In genomic region chr17:76638263-76638662, GRCh38 we compare ENCODE assay signal across 1 cellular context.
A peak's percentile ranks its signal among the peaks of the same experiment; 100 is the strongest.
TF ChIP-seq lines count a peak whose summit lies in the region.

No MANE protein-coding gene starts in this region.

TF ChIP-seq in K562, 482 proteins besides CTCF, POLR2A, EP300 and RAD21 (continued from another document and continues in another):
- TF ChIP-seq ZBTB49 (CRISPR knock-in tag; IDR thresholded peaks at IDR 0.05; ENCODE audit: borderline replicate concordance) (no peak), HNRNPL (IDR thresholded peaks at IDR 0.05; ENCODE audit: low read depth, low read length) (no peak), ETS2 (tag; IDR thresholded peaks at IDR 0.05; ENCODE audit: borderline replicate concordance, poor library complexity, severe bottlenecking) (no peak), ZC3H4 (CRISPR knock-in tag; IDR thresholded peaks at IDR 0.05; ENCODE audit: borderline replicate concordance) (no peak), MCM3 (IDR thresholded peaks at IDR 0.05) (no peak), KHSRP (IDR thresholded peaks at IDR 0.05) (no peak), KAT7 (CRISPR knock-in tag; IDR thresholded peaks at IDR 0.05; ENCODE audit: borderline replicate concordance) (0 out of 2 replicates have a peak, but pooled peaks have one; percentile 18), XRCC3 (IDR thresholded peaks at IDR 0.05) (no peak), GABPB1 (CRISPR knock-in tag; IDR thresholded peaks at IDR 0.05) (no peak), HOXB6 (CRISPR knock-in tag; IDR thresholded peaks at IDR 0.05; ENCODE audit: borderline replicate concordance) (no peak), TEAD4 (IDR thresholded peaks at IDR 0.05; ENCODE audit: low read length) (no peak), TEAD4 (CRISPR knock-in tag; IDR thresholded peaks at IDR 0.05; ENCODE audit: borderline replicate concordance) (no peak), HNRNPUL1 (IDR thresholded peaks at IDR 0.05; ENCODE audit: low read length) (no peak), ZNF57 (CRISPR knock-in tag; IDR thresholded peaks at IDR 0.05) (no peak), DPF2 (IDR thresholded peaks at IDR 0.05) (peak; percentile 36; the same call in 1 of the 2 replicates), STAG1 (CRISPR knock-in tag; IDR thresholded peaks at IDR 0.05; ENCODE audit: borderline replicate concordance) (no peak), BMI1 (IDR thresholded peaks at IDR 0.05; ENCODE audit: low read length) (no peak), SMAD1 (IDR thresholded peaks at IDR 0.05; ENCODE audit: low read depth, low read length, partially characterized antibody) (no peak), HEY1 (CRISPR knock-in tag; IDR thresholded peaks at IDR 0.05; ENCODE audit: borderline replicate concordance) (no peak), CREM (IDR thresholded peaks at IDR 0.05; ENCODE audit: low read depth) (no peak), RNF2 (IDR thresholded peaks at IDR 0.05) (no peak), ZNF518B (CRISPR knock-in tag; IDR thresholded peaks at IDR 0.05) (no peak), TRIM24 (IDR thresholded peaks at IDR 0.05) (0 out of 4 replicates have a peak, but pooled peaks of 1 of the 2 experiments have one; percentile 12)
- TF ChIP-seq, protein P1, sequence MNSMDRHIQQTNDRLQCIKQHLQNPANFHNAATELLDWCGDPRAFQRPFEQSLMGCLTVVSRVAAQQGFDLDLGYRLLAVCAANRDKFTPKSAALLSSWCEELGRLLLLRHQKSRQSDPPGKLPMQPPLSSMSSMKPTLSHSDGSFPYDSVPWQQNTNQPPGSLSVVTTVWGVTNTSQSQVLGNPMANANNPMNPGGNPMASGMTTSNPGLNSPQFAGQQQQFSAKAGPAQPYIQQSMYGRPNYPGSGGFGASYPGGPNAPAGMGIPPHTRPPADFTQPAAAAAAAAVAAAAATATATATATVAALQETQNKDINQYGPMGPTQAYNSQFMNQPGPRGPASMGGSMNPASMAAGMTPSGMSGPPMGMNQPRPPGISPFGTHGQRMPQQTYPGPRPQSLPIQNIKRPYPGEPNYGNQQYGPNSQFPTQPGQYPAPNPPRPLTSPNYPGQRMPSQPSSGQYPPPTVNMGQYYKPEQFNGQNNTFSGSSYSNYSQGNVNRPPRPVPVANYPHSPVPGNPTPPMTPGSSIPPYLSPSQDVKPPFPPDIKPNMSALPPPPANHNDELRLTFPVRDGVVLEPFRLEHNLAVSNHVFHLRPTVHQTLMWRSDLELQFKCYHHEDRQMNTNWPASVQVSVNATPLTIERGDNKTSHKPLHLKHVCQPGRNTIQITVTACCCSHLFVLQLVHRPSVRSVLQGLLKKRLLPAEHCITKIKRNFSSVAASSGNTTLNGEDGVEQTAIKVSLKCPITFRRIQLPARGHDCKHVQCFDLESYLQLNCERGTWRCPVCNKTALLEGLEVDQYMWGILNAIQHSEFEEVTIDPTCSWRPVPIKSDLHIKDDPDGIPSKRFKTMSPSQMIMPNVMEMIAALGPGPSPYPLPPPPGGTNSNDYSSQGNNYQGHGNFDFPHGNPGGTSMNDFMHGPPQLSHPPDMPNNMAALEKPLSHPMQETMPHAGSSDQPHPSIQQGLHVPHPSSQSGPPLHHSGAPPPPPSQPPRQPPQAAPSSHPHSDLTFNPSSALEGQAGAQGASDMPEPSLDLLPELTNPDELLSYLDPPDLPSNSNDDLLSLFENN (IDR thresholded peaks at IDR 0.05; ENCODE audit: low read depth in 2 of 2, low read length in 2 of 2): no peak
- TF ChIP-seq, protein P2, sequence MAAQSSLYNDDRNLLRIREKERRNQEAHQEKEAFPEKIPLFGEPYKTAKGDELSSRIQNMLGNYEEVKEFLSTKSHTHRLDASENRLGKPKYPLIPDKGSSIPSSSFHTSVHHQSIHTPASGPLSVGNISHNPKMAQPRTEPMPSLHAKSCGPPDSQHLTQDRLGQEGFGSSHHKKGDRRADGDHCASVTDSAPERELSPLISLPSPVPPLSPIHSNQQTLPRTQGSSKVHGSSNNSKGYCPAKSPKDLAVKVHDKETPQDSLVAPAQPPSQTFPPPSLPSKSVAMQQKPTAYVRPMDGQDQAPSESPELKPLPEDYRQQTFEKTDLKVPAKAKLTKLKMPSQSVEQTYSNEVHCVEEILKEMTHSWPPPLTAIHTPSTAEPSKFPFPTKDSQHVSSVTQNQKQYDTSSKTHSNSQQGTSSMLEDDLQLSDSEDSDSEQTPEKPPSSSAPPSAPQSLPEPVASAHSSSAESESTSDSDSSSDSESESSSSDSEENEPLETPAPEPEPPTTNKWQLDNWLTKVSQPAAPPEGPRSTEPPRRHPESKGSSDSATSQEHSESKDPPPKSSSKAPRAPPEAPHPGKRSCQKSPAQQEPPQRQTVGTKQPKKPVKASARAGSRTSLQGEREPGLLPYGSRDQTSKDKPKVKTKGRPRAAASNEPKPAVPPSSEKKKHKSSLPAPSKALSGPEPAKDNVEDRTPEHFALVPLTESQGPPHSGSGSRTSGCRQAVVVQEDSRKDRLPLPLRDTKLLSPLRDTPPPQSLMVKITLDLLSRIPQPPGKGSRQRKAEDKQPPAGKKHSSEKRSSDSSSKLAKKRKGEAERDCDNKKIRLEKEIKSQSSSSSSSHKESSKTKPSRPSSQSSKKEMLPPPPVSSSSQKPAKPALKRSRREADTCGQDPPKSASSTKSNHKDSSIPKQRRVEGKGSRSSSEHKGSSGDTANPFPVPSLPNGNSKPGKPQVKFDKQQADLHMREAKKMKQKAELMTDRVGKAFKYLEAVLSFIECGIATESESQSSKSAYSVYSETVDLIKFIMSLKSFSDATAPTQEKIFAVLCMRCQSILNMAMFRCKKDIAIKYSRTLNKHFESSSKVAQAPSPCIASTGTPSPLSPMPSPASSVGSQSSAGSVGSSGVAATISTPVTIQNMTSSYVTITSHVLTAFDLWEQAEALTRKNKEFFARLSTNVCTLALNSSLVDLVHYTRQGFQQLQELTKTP (IDR thresholded peaks at IDR 0.05; ENCODE audit: low read depth in 1 of 2, partially characterized antibody in 2 of 2): no peak
- TF ChIP-seq, protein P3, sequence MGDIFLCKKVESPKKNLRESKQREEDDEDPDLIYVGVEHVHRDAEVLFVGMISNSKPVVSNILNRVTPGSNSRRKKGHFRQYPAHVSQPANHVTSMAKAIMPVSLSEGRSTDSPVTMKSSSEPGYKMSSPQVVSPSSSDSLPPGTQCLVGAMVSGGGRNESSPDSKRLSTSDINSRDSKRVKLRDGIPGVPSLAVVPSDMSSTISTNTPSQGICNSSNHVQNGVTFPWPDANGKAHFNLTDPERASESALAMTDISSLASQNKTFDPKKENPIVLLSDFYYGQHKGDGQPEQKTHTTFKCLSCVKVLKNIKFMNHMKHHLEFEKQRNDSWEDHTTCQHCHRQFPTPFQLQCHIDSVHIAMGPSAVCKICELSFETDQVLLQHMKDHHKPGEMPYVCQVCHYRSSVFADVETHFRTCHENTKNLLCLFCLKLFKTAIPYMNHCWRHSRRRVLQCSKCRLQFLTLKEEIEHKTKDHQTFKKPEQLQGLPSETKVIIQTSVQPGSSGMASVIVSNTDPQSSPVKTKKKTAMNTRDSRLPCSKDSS (IDR thresholded peaks at IDR 0.05; ENCODE audit: low read depth, partially characterized antibody): no peak
- TF ChIP-seq, protein P4, sequence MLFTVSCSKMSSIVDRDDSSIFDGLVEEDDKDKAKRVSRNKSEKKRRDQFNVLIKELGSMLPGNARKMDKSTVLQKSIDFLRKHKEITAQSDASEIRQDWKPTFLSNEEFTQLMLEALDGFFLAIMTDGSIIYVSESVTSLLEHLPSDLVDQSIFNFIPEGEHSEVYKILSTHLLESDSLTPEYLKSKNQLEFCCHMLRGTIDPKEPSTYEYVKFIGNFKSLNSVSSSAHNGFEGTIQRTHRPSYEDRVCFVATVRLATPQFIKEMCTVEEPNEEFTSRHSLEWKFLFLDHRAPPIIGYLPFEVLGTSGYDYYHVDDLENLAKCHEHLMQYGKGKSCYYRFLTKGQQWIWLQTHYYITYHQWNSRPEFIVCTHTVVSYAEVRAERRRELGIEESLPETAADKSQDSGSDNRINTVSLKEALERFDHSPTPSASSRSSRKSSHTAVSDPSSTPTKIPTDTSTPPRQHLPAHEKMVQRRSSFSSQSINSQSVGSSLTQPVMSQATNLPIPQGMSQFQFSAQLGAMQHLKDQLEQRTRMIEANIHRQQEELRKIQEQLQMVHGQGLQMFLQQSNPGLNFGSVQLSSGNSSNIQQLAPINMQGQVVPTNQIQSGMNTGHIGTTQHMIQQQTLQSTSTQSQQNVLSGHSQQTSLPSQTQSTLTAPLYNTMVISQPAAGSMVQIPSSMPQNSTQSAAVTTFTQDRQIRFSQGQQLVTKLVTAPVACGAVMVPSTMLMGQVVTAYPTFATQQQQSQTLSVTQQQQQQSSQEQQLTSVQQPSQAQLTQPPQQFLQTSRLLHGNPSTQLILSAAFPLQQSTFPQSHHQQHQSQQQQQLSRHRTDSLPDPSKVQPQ (CRISPR knock-in tag; IDR thresholded peaks at IDR 0.05; ENCODE audit: borderline replicate concordance): no peak
- TF ChIP-seq, protein P5, sequence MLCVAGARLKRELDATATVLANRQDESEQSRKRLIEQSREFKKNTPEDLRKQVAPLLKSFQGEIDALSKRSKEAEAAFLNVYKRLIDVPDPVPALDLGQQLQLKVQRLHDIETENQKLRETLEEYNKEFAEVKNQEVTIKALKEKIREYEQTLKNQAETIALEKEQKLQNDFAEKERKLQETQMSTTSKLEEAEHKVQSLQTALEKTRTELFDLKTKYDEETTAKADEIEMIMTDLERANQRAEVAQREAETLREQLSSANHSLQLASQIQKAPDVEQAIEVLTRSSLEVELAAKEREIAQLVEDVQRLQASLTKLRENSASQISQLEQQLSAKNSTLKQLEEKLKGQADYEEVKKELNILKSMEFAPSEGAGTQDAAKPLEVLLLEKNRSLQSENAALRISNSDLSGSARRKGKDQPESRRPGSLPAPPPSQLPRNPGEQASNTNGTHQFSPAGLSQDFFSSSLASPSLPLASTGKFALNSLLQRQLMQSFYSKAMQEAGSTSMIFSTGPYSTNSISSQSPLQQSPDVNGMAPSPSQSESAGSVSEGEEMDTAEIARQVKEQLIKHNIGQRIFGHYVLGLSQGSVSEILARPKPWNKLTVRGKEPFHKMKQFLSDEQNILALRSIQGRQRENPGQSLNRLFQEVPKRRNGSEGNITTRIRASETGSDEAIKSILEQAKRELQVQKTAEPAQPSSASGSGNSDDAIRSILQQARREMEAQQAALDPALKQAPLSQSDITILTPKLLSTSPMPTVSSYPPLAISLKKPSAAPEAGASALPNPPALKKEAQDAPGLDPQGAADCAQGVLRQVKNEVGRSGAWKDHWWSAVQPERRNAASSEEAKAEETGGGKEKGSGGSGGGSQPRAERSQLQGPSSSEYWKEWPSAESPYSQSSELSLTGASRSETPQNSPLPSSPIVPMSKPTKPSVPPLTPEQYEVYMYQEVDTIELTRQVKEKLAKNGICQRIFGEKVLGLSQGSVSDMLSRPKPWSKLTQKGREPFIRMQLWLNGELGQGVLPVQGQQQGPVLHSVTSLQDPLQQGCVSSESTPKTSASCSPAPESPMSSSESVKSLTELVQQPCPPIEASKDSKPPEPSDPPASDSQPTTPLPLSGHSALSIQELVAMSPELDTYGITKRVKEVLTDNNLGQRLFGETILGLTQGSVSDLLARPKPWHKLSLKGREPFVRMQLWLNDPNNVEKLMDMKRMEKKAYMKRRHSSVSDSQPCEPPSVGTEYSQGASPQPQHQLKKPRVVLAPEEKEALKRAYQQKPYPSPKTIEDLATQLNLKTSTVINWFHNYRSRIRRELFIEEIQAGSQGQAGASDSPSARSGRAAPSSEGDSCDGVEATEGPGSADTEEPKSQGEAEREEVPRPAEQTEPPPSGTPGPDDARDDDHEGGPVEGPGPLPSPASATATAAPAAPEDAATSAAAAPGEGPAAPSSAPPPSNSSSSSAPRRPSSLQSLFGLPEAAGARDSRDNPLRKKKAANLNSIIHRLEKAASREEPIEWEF (CRISPR knock-in tag; IDR thresholded peaks at IDR 0.05): no peak
- TF ChIP-seq, protein P6, sequence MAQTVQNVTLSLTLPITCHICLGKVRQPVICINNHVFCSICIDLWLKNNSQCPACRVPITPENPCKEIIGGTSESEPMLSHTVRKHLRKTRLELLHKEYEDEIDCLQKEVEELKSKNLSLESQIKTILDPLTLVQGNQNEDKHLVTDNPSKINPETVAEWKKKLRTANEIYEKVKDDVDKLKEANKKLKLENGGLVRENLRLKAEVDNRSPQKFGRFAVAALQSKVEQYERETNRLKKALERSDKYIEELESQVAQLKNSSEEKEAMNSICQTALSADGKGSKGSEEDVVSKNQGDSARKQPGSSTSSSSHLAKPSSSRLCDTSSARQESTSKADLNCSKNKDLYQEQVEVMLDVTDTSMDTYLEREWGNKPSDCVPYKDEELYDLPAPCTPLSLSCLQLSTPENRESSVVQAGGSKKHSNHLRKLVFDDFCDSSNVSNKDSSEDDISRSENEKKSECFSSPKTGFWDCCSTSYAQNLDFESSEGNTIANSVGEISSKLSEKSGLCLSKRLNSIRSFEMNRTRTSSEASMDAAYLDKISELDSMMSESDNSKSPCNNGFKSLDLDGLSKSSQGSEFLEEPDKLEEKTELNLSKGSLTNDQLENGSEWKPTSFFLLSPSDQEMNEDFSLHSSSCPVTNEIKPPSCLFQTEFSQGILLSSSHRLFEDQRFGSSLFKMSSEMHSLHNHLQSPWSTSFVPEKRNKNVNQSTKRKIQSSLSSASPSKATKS (CRISPR knock-in tag; IDR thresholded peaks at IDR 0.05): no peak
